Comparison of ENCODE assay signal across 1 cellular context in genomic region chr2:26298286-26298637, GRCh38.
TF ChIP-seq lines count a peak whose summit lies in the region.

No MANE protein-coding gene starts in this region.

TF ChIP-seq in HepG2, 621 proteins besides CTCF, POLR2A, EP300 and RAD21:
- TF ChIP-seq NR3C1 (CRISPR knock-in tag; IDR thresholded peaks at IDR 0.05) (no peak), PCBP2 (optimal IDR thresholded peaks at IDR 0.05; ENCODE audit: low read depth, low read length, poor library complexity, severe bottlenecking) (no peak), STAG1 (CRISPR knock-in tag; IDR thresholded peaks at IDR 0.05) (no peak), XBP1 (CRISPR knock-in tag; IDR thresholded peaks at IDR 0.05) (no peak), PHB2 (IDR thresholded peaks at IDR 0.05; ENCODE audit: partially characterized antibody) (no peak), ZNF205 (CRISPR knock-in tag; IDR thresholded peaks at IDR 0.05) (no peak), ZNF724P (CRISPR knock-in tag; IDR thresholded peaks at IDR 0.05; ENCODE audit: borderline replicate concordance) (no peak), GZF1 (CRISPR knock-in tag; IDR thresholded peaks at IDR 0.05) (no peak), ZNF615 (CRISPR knock-in tag; IDR thresholded peaks at IDR 0.05; ENCODE audit: borderline replicate concordance) (no peak), ZNF614 (CRISPR knock-in tag; IDR thresholded peaks at IDR 0.05; ENCODE audit: borderline replicate concordance) (no peak), ZNF138 (CRISPR knock-in tag; IDR thresholded peaks at IDR 0.05; ENCODE audit: low read depth) (no peak), FOXJ3 (CRISPR knock-in tag; IDR thresholded peaks at IDR 0.05; ENCODE audit: borderline replicate concordance) (no peak), ZBTB39 (CRISPR knock-in tag; IDR thresholded peaks at IDR 0.05) (no peak)
